In the genomic region with DNA sequence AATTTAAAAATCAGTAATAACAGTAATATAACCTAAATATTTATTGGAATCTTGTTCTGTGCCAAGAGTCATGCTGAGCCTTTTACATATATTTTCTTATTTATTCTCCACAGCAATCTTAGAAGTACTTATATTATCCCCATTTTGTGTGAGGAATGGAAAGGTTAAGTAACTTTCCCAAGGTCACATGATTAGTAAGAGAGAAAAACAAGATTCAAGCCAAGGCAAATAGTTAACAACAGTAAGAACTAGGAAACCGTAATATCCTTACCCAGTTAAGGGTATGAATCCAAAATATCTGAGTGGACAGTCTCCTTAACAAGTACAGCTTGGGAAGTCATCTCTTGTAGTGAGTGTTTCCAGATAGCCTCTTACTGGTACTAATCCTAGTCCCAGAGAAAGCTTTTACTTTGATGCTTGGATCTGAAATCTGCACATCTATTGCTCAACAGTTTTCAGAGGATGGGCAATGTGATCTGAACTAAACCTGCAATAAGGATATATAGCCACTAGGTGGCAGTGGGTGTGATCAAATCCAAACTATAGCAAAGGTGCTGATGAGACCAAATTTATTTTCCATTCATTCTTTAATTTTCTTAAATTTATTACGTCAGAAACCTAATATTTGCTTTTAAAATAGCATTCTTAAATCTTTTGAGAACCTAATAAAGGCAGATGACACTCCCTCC, we compare ENCODE assay signal across 14 cellular contexts. TPM values are rescaled to one million over a fixed set of nuclear protein-coding genes. Genes with fewer than 3 reads are reported as not detected.
DNase-seq lines count a peak whose midpoint lies in the region; ATAC-seq, FAIRE-seq and TF ChIP-seq lines count a peak whose summit lies in the region.
"Had no signal": no experiment of that assay in that cellular context is flagged by ENCODE, and none has a peak within 500 bp of the region (broad histone marks: within the 10 kb centered on the region; RNA-seq: fewer than 3 reads in every experiment).

No MANE protein-coding gene starts in this region.

- no peaks in the 10 kb centered on the region for H3K9me1 ChIP-seq in IMR-90 (ENCODE audit: insufficient read depth, low read length)

- H2AK5ac ChIP-seq in IMR-90 (ENCODE audit: low read depth, low read length) = no peak overlapping the region

- H2BK20ac ChIP-seq in IMR-90 (ENCODE audit: low read depth, low read length) = no peak overlapping the region

- H3K27me3 ChIP-seq in DND-41 (ENCODE audit: insufficient read depth, low read length, poor library complexity) (no peaks in the 10 kb centered on the region), IMR-90 (ENCODE audit: control insufficient read depth, insufficient read depth, low read length) (no peaks in the 10 kb centered on the region), GM12878 (replicated peaks in 1 of 2; ENCODE audit: control insufficient read depth in 2 of 2, insufficient read depth in 2 of 2, low read length in 1 of 2) (no peaks in the 10 kb centered on the region), right lobe of liver (no peaks in the 10 kb centered on the region)
- H3K27me3 ChIP-seq: sigmoid colon, tibial artery had no signal

- H3K56ac ChIP-seq in IMR-90 (ENCODE audit: extremely low read depth, insufficient read depth, low read length) = no peak overlapping the region

- H3K4me1 ChIP-seq in DND-41 (ENCODE audit: insufficient read depth, low read length) (no peaks in the 10 kb centered on the region), IMR-90 (ENCODE audit: control insufficient read depth, insufficient read depth, low read length) (no peaks in the 10 kb centered on the region), GM12878 (ENCODE audit: control insufficient read depth, insufficient read depth, low read length) (no peaks in the 10 kb centered on the region), right lobe of liver (no peaks in the 10 kb centered on the region)
- H3K4me1 ChIP-seq: sigmoid colon, tibial artery had no signal

- WGBS in IMR-90 (ENCODE audit: extremely low coverage in 2 of 2, insufficient read length in 1 of 2), 2 experiments = no CpG with 5 or more reads among the region's 2 CpGs
- 0% methylated on average over 2 of the region's 2 CpGs for WGBS in GM12878 (ENCODE audit: insufficient coverage, insufficient replicate concordance, low lambda C conversion rate, missing lambda C conversion rate)
- WGBS in right lobe of liver (ENCODE audit: insufficient coverage, low coverage, low lambda C conversion rate, missing lambda C conversion rate) = 53% methylated on average over 2 of the region's 2 CpGs

- H3K4me2 ChIP-seq in DND-41 (ENCODE audit: insufficient read depth, low read length) (no peak overlapping the region), IMR-90 (ENCODE audit: low read depth, low read length) (no peak overlapping the region), GM12878 (ENCODE audit: control insufficient read depth, insufficient read depth) (no peak overlapping the region)

- H2AFZ ChIP-seq in DND-41 (ENCODE audit: low read depth, low read length) = no peak overlapping the region
- no peak overlapping the region for H2AFZ ChIP-seq in IMR-90 (replicated peaks; ENCODE audit: low read length, poor library complexity)
- H2AFZ ChIP-seq in GM12878 (ENCODE audit: control insufficient read depth, low read depth, low read length) = no peak overlapping the region

- peaks cover 29% of the 10 kb centered on the region for H3K9me3 Mint-ChIP-seq in activated T-helper 2 cell treated with anti-CD3 and anti-CD28 coated beads, Interferon-gamma antibody, Interleukin-2, Interleukin-4, amounts not matched to agents 10 μg/mL and 5 μg/mL and 100 μg/mL, durations not matched to agents 14 hours and 24 hours and 36 hours

- H3K27me3 Mint-ChIP-seq in activated T-helper 2 cell treated with anti-CD3 and anti-CD28 coated beads, Interferon-gamma antibody, Interleukin-2, Interleukin-4, amounts not matched to agents 10 μg/mL and 5 μg/mL and 100 μg/mL, durations not matched to agents 14 hours and 24 hours and 36 hours (ENCODE audit: low read depth) = no peaks in the 10 kb centered on the region
- H3K27me3 Mint-ChIP-seq: activated naive CD4-positive, alpha-beta T cell treated with anti-CD3 and anti-CD28 coated beads, Interleukin-2, amount 10 ng/mL, durations not matched to agents 7 days and 5 days had no signal

- no peak overlapping the region for H3K4me3 Mint-ChIP-seq in activated T-helper 2 cell treated with anti-CD3 and anti-CD28 coated beads, Interferon-gamma antibody, Interleukin-2, Interleukin-4, amounts not matched to agents 10 μg/mL and 5 μg/mL and 100 μg/mL, durations not matched to agents 14 hours and 24 hours and 36 hours (ENCODE audit: low read depth)
- H3K4me3 Mint-ChIP-seq: activated naive CD4-positive, alpha-beta T cell treated with anti-CD3 and anti-CD28 coated beads, Interleukin-2, amount 10 ng/mL, durations not matched to agents 7 days and 5 days had no signal

- dilution Hi-C loops in IMR-90 (cut with HindIII; ENCODE audit: low sequenced_read_pairs, unreplicated experiment) = no loop called here

- H4K20me1 ChIP-seq in DND-41 (ENCODE audit: insufficient read depth, low read length) (no peaks in the 10 kb centered on the region), IMR-90 (ENCODE audit: insufficient read depth, low read length) (no peaks in the 10 kb centered on the region), GM12878 (ENCODE audit: control insufficient read depth, insufficient read depth) (no peaks in the 10 kb centered on the region)

- H2BK120ac ChIP-seq in IMR-90 (ENCODE audit: low read depth, low read length) = no peak overlapping the region

- H3K27ac ChIP-seq in DND-41 (ENCODE audit: low read length) (no peak overlapping the region), IMR-90 (ENCODE audit: insufficient read depth, low read length) (no peak overlapping the region), GM12878 (ENCODE audit: control insufficient read depth, insufficient read depth) (no peak overlapping the region), right lobe of liver (no peak overlapping the region)
- H3K27ac ChIP-seq: sigmoid colon, tibial artery had no signal

- no peak for FAIRE-seq in GM12878 (lab: Jason Lieb, UNC)

- H2AK9ac ChIP-seq in IMR-90 (replicated peaks; ENCODE audit: low read depth, low read length, poor library complexity) = no peak overlapping the region

- no peaks in the 10 kb centered on the region for H3K36me3 ChIP-seq in DND-41 (ENCODE audit: insufficient read depth, low read length)
- H3K36me3 ChIP-seq in IMR-90 (ENCODE audit: control insufficient read depth, insufficient read depth, low read length) = no peaks in the 10 kb centered on the region
- H3K36me3 ChIP-seq in GM12878 (ENCODE audit: control insufficient read depth in 2 of 2, insufficient read depth in 2 of 2, low read length in 1 of 2) = no peaks in the 10 kb centered on the region
- H3K36me3 ChIP-seq in right lobe of liver = no peaks in the 10 kb centered on the region
- H3K36me3 ChIP-seq: sigmoid colon, tibial artery had no signal

- no peak for TF ChIP-seq RAD21 in IMR-90 (IDR thresholded peaks at IDR 0.05; ENCODE audit: low read length)
- no peak for TF ChIP-seq RAD21 in GM12878 (IDR thresholded peaks at IDR 0.05; ENCODE audit: insufficient read depth, low read depth, low read length)

- peaks cover 7% of the 10 kb centered on the region for H3K9me3 ChIP-seq in DND-41 (ENCODE audit: insufficient read depth, low read length, severe bottlenecking)
- H3K9me3 ChIP-seq in IMR-90 (ENCODE audit: control insufficient read depth, insufficient read depth, low read length) = peaks cover 33% of the 10 kb centered on the region
- H3K9me3 ChIP-seq in GM12878 (replicated peaks; ENCODE audit: control insufficient read depth, insufficient read depth, low read length) = no peaks in the 10 kb centered on the region; the same call in 2 of the 3 replicates
- no peaks in the 10 kb centered on the region for H3K9me3 ChIP-seq in right lobe of liver

- no peaks in the 10 kb centered on the region for H3K4me1 Mint-ChIP-seq in activated T-helper 2 cell treated with anti-CD3 and anti-CD28 coated beads, Interferon-gamma antibody, Interleukin-2, Interleukin-4, amounts not matched to agents 10 μg/mL and 5 μg/mL and 100 μg/mL, durations not matched to agents 14 hours and 24 hours and 36 hours (ENCODE audit: low read depth)
- H3K4me1 Mint-ChIP-seq: activated naive CD4-positive, alpha-beta T cell treated with anti-CD3 and anti-CD28 coated beads, Interleukin-2, amount 10 ng/mL, durations not matched to agents 7 days and 5 days had no signal

- H4K8ac ChIP-seq in IMR-90 (ENCODE audit: low read depth in 2 of 2, low read length in 2 of 2) = no peak overlapping the region

- ATAC-seq in DND-41 (ENCODE audit: insufficient read depth, low read depth) = no peak
- no peak for ATAC-seq in IMR-90 (ENCODE audit: low read depth)
- no peak for ATAC-seq in GM12878
- no peak for ATAC-seq in right lobe of liver
- ATAC-seq in GM18505 (IDR thresholded peaks at IDR 0.05; ENCODE audit: unreplicated experiment) = no peak

- BruUV-seq in IMR-90 (replicated peaks; lab: Mats Ljungman, UMichigan) (no TSS peak), GM12878 (replicated peaks; lab: Mats Ljungman, UMichigan) (no TSS peak)

- CTCF ChIA-PET in IMR-90 (lab: Yijun Ruan, JAX) (no interaction called here), GM12878 (lab: Yijun Ruan, JAX) (no interaction called here)

- TF ChIP-seq CTCF in DND-41 (IDR thresholded peaks at IDR 0.05; ENCODE audit: borderline replicate concordance, extremely low read depth, low read length, poor library complexity, severe bottlenecking) (peak; percentile 49), IMR-90 (conservative IDR thresholded peaks at IDR 0.05; ENCODE audit: low read depth, low read length) (no peak; the same call in 1 of the 2 replicates), GM12878 (IDR thresholded peaks at IDR 0.05 in 2 of 3, conservative IDR thresholded peaks at IDR 0.05 in 1 of 3; ENCODE audit: control insufficient read depth in 2 of 3, extremely low read depth in 1 of 3, insufficient read depth in 1 of 3, low read depth in 3 of 3, low read length in 3 of 3) (peak in 2 of 3 experiments; percentile 18 to 26; a peak in 1 of 6 replicates), right lobe of liver (IDR thresholded peaks at IDR 0.05) (peak in 3 of 4 donors; percentile 12 to 35 (median 17))

- H4K91ac ChIP-seq in IMR-90 (ENCODE audit: insufficient read depth, low read depth, low read length) = no peak overlapping the region

- H3K14ac ChIP-seq in IMR-90 (replicated peaks; ENCODE audit: low read depth, low read length) = no peak overlapping the region

- no peak overlapping the region for H3K18ac ChIP-seq in IMR-90 (ENCODE audit: low read depth, low read length)

- no peak overlapping the region for H2BK5ac ChIP-seq in IMR-90 (ENCODE audit: low read depth, low read length, poor library complexity, severe bottlenecking)

- H3K9ac ChIP-seq in DND-41 (ENCODE audit: low read depth, low read length) (no peak overlapping the region), IMR-90 (ENCODE audit: low read depth, low read length) (no peak overlapping the region), GM12878 (ENCODE audit: control insufficient read depth, insufficient read depth, low read length) (no peak overlapping the region)

- DNase-seq in DND-41 = no peak
- DNase-seq in IMR-90 = no peak
- no peak for DNase-seq in GM12878 (ENCODE audit: low read depth, low spot score)
- DNase-seq in right lobe of liver = no peak
- DNase-seq in anterior cingulate cortex (lab: John Stamatoyannopoulos, UW) = no peak
- DNase-seq in RKO (ENCODE audit: low spot score) = no peak
- DNase-seq in activated T-helper 2 cell treated with anti-CD3 and anti-CD28 coated beads, Interferon-gamma antibody, Interleukin-2, Interleukin-4, amounts not matched to agents 10 μg/mL and 5 μg/mL and 100 μg/mL, durations not matched to agents 14 hours and 24 hours and 36 hours (ENCODE audit: low spot score) = no peak
- DNase-seq: activated CD4-positive, alpha-beta T cell treated with anti-CD3 and anti-CD28 coated beads for 48 hours; activated naive CD4-positive, alpha-beta T cell treated with anti-CD3 and anti-CD28 coated beads, Interleukin-2, amount 10 ng/mL, durations not matched to agents 7 days and 5 days; DMS79; midbrain; sigmoid colon; tibial artery had no signal

- SMC1A ChIA-PET in GM12878 (lab: Charles Lee; ENCODE audit: uncharacterized antibody, unreplicated experiment) = no interaction called here

- intact Hi-C loops in IMR-90 (cut with micrococcal nuclease) (no loop called here), GM12878 (cut with micrococcal nuclease; ENCODE audit: unreplicated experiment) (no loop called here), right lobe of liver (cut with DNase I) (no loop called here)
- intact Hi-C loops in activated T-helper 2 cell treated with anti-CD3 and anti-CD28 coated beads, Interferon-gamma antibody, Interleukin-2, Interleukin-4, amounts not matched to agents 10 μg/mL and 5 μg/mL and 100 μg/mL, durations not matched to agents 14 hours and 24 hours and 36 hours (cut with micrococcal nuclease) = no loop called here

- RAD21 ChIA-PET in GM12878 (lab: Charles Lee; ENCODE audit: unreplicated experiment) = no interaction called here

- no peaks in the 10 kb centered on the region for H3K79me2 ChIP-seq in DND-41 (ENCODE audit: insufficient read depth, low read length)
- no peaks in the 10 kb centered on the region for H3K79me2 ChIP-seq in GM12878 (ENCODE audit: control insufficient read depth, insufficient read depth, low read length)

- H4K5ac ChIP-seq in IMR-90 (ENCODE audit: low read depth, low read length) = no peak overlapping the region

- no peaks in the 10 kb centered on the region for H3K36me3 Mint-ChIP-seq in activated T-helper 2 cell treated with anti-CD3 and anti-CD28 coated beads, Interferon-gamma antibody, Interleukin-2, Interleukin-4, amounts not matched to agents 10 μg/mL and 5 μg/mL and 100 μg/mL, durations not matched to agents 14 hours and 24 hours and 36 hours (ENCODE audit: low read depth)
- H3K36me3 Mint-ChIP-seq: activated naive CD4-positive, alpha-beta T cell treated with anti-CD3 and anti-CD28 coated beads, Interleukin-2, amount 10 ng/mL, durations not matched to agents 7 days and 5 days had no signal

- no peak for TF ChIP-seq POLR2A in IMR-90 (IDR thresholded peaks at IDR 0.05; ENCODE audit: low read depth, low read length)
- TF ChIP-seq POLR2A in GM12878 (IDR thresholded peaks at IDR 0.05; ENCODE audit: low read depth, low read length) = no peak
- TF ChIP-seq POLR2A in right lobe of liver (IDR thresholded peaks at IDR 0.05) = no peak
- no peak for TF ChIP-seq POLR2A in GM18505 (IDR thresholded peaks at IDR 0.05; ENCODE audit: borderline replicate concordance, extremely low read depth, insufficient read depth, insufficient read length)

- H3K4ac ChIP-seq in IMR-90 (ENCODE audit: low read depth, low read length) = no peak overlapping the region

- no peak overlapping the region for H2BK15ac ChIP-seq in IMR-90 (ENCODE audit: low read depth, low read length)

- no peak overlapping the region for H3K27ac Mint-ChIP-seq in activated T-helper 2 cell treated with anti-CD3 and anti-CD28 coated beads, Interferon-gamma antibody, Interleukin-2, Interleukin-4, amounts not matched to agents 10 μg/mL and 5 μg/mL and 100 μg/mL, durations not matched to agents 14 hours and 24 hours and 36 hours
- H3K27ac Mint-ChIP-seq: activated naive CD4-positive, alpha-beta T cell treated with anti-CD3 and anti-CD28 coated beads, Interleukin-2, amount 10 ng/mL, durations not matched to agents 7 days and 5 days had no signal

- POLR2A ChIA-PET in IMR-90 (lab: Charles Lee; ENCODE audit: unreplicated experiment) (no interaction called here), GM12878 (lab: Charles Lee) (no interaction called here)

- H3K23ac ChIP-seq in IMR-90 (ENCODE audit: low read depth, low read length) = no peak overlapping the region

- in situ Hi-C loops in IMR-90 (cut with MboI; ENCODE audit: low sequenced_read_pairs) = no loop called here
- in situ Hi-C loops in GM12878 (cut with MboI) = loop anchor here (10.0 kb wide), 1 partner anchor 260 kb away; no protein-coding TSS in a partner anchor

- H3K4me3 ChIP-seq in DND-41 (ENCODE audit: low read depth in 1 of 2, low read length in 2 of 2) (no peak overlapping the region), IMR-90 (ENCODE audit: insufficient read depth, low read depth, low read length) (no peak overlapping the region), GM12878 (no peak overlapping the region), right lobe of liver (no peak overlapping the region)
- H3K4me3 ChIP-seq: sigmoid colon, tibial artery had no signal

- no peak for TF ChIP-seq EP300 in GM12878 (IDR thresholded peaks at IDR 0.05; ENCODE audit: borderline replicate concordance in 1 of 2, control insufficient read depth in 1 of 2, low read depth in 2 of 2, low read length in 2 of 2)

- no peaks in the 10 kb centered on the region for H3K79me1 ChIP-seq in IMR-90 (ENCODE audit: low read depth in 1 of 2, low read length in 2 of 2)

RNA-seq across cellular contexts. Expression of a gene that starts 23.3 kb away (rescaled TPM):
- total RNA-seq in IMR-90 (2012; rRNA removed) = not detected in 2 replicates
- not detected in 2 replicates for polyA plus RNA-seq in IMR-90 (2012; rRNA removed)
- not detected in 2 replicates for polyA plus RNA-seq in IMR-90 (2012; cell fraction: cytosol; rRNA removed)
- not detected in 2 replicates for polyA plus RNA-seq in IMR-90 (2012; cell fraction: nucleus; rRNA removed; ENCODE audit: low replicate concordance)
- total RNA-seq in GM12878 (2013; cell fraction: nucleolus; rRNA removed) = not detected in 2 replicates
- not detected in 2 replicates for total RNA-seq in GM12878 (2014; rRNA removed)
- total RNA-seq in GM12878 (2014; rRNA removed; fragmentation: Illumina TruSeq; extraction: Trizol) = not detected in 2 replicates
- total RNA-seq in GM12878 (2021) = not detected in 2 replicates
- not detected for polyA plus RNA-seq in GM12878 (2011; ENCODE audit: low read depth)
- polyA plus RNA-seq in GM12878 (2011; rRNA removed) = not detected in 2 replicates
- polyA plus RNA-seq in GM12878 (2011; cell fraction: cytosol; rRNA removed) = not detected in 2 replicates
- not detected in 2 replicates for polyA plus RNA-seq in GM12878 (2011; cell fraction: nucleus; rRNA removed)
- polyA plus RNA-seq in GM12878 (2012) = not detected in 2 replicates
- not detected in 2 replicates for polyA plus RNA-seq in GM12878 (2014; fragmentation: Illumina TruSeq; extraction: Trizol)
- not detected for polyA plus RNA-seq in GM12878 (2014; fragmentation: Nextera tagmentation; extraction: Ambion mirVana)
- polyA plus RNA-seq in GM12878 (2014; rRNA removed) = not detected in 2 replicates
- not detected for polyA plus RNA-seq in GM12878 (2016; fragmentation: Nextera tagmentation; extraction: Ambion mirVana)
- polyA minus RNA-seq in GM12878 (2011; rRNA and poly(A)+ RNA removed) = not detected in 2 replicates
- polyA minus RNA-seq in GM12878 (2011; cell fraction: cytosol; rRNA and poly(A)+ RNA removed) = not detected in 2 replicates
- not detected in 2 replicates for polyA minus RNA-seq in GM12878 (2011; cell fraction: nucleus; rRNA and poly(A)+ RNA removed)
- not detected for total RNA-seq in right lobe of liver
- not detected in 2 replicates for total RNA-seq in activated T-helper 2 cell treated with anti-CD3 and anti-CD28 coated beads, Interferon-gamma antibody, Interleukin-2, Interleukin-4, amounts not matched to agents 10 μg/mL and 5 μg/mL and 100 μg/mL, durations not matched to agents 14 hours and 24 hours and 36 hours
